13 cellular contexts compared by ENCODE assay signal in genomic region chr5:5348576-5348975, GRCh38.
DNase-seq lines count a peak whose midpoint lies in the region; ATAC-seq and TF ChIP-seq lines count a peak whose summit lies in the region.
"Had no signal": no experiment of that assay in that cellular context is flagged by ENCODE, and none has a peak within 500 bp of the region (broad histone marks: within the 10 kb centered on the region; RNA-seq: fewer than 3 reads in every experiment).

No MANE protein-coding gene starts in this region.

- no peak for ATAC-seq in activated CD8-positive, alpha-beta T cell treated with anti-CD3 and anti-CD28 coated beads, Interleukin-2, amount 10 ng/mL, durations not matched to agents 7 days and 5 days
- ATAC-seq in activated CD8-positive, alpha-beta T cell treated with anti-CD3 and anti-CD28 coated beads for 36 hours, result no peak
- ATAC-seq in mucosa of descending colon, result no peak
- ATAC-seq in GM18498 (IDR thresholded peaks at IDR 0.05; ENCODE audit: unreplicated experiment), result no peak

- CTCF ChIA-PET in activated CD8-positive, alpha-beta T cell treated with anti-CD3 and anti-CD28 coated beads, Interleukin-2, amount 10 ng/mL, durations not matched to agents 7 days and 5 days (lab: Charles Lee), result no interaction called here
- CTCF ChIA-PET in activated CD8-positive, alpha-beta T cell treated with anti-CD3 and anti-CD28 coated beads for 36 hours (lab: Charles Lee), result no interaction called here

- peak overlapping the region; percentile 32 for H3K27ac ChIP-seq in cingulate gyrus (ENCODE audit: low read depth, low read length)
- H3K27ac ChIP-seq: 22Rv1 had no signal

- peak overlapping the region; percentile 31 for H3K4me3 Mint-ChIP-seq in activated CD8-positive, alpha-beta T cell treated with anti-CD3 and anti-CD28 coated beads, Interleukin-2, amount 10 ng/mL, durations not matched to agents 7 days and 5 days
- no peak overlapping the region for H3K4me3 Mint-ChIP-seq in activated CD8-positive, alpha-beta T cell treated with anti-CD3 and anti-CD28 coated beads for 36 hours
- H3K4me3 Mint-ChIP-seq: CD4-positive, CD25-positive, alpha-beta regulatory T cell; H9 had no signal

- no peaks in the 10 kb centered on the region for H3K4me1 ChIP-seq in mucosa of descending colon (ENCODE audit: low read depth)

- intact Hi-C loops in activated CD8-positive, alpha-beta T cell treated with anti-CD3 and anti-CD28 coated beads for 36 hours (cut with micrococcal nuclease), result no loop called here
- intact Hi-C loops in mucosa of descending colon (cut with DNase I, micrococcal nuclease), result no loop called here

- no peaks in the 10 kb centered on the region for H3K36me3 ChIP-seq in mucosa of descending colon (ENCODE audit: low read depth)

- H3K9me3 Mint-ChIP-seq in activated CD8-positive, alpha-beta T cell treated with anti-CD3 and anti-CD28 coated beads, Interleukin-2, amount 10 ng/mL, durations not matched to agents 7 days and 5 days (ENCODE audit: insufficient read depth), result no peaks in the 10 kb centered on the region
- H3K9me3 Mint-ChIP-seq in activated CD8-positive, alpha-beta T cell treated with anti-CD3 and anti-CD28 coated beads for 36 hours, result no peaks in the 10 kb centered on the region
- H3K9me3 Mint-ChIP-seq: H9 had no signal

- H3K4me1 Mint-ChIP-seq in activated CD8-positive, alpha-beta T cell treated with anti-CD3 and anti-CD28 coated beads, Interleukin-2, amount 10 ng/mL, durations not matched to agents 7 days and 5 days (ENCODE audit: low read depth), result peaks cover 25% of the 10 kb centered on the region
- H3K4me1 Mint-ChIP-seq in activated CD8-positive, alpha-beta T cell treated with anti-CD3 and anti-CD28 coated beads for 36 hours (ENCODE audit: low read depth), result peaks cover 9% of the 10 kb centered on the region

- H3K4me3 ChIP-seq in mucosa of descending colon, result no peak overlapping the region

- in situ Hi-C loops in G401 (cut with HindIII; ENCODE audit: low sequenced_read_pairs), result no loop called here

- H3K27me3 Mint-ChIP-seq in activated CD8-positive, alpha-beta T cell treated with anti-CD3 and anti-CD28 coated beads, Interleukin-2, amount 10 ng/mL, durations not matched to agents 7 days and 5 days (ENCODE audit: low read depth), result no peaks in the 10 kb centered on the region
- no peaks in the 10 kb centered on the region for H3K27me3 Mint-ChIP-seq in activated CD8-positive, alpha-beta T cell treated with anti-CD3 and anti-CD28 coated beads for 36 hours
- H3K27me3 Mint-ChIP-seq: CD4-positive, CD25-positive, alpha-beta regulatory T cell had no signal

- no peak for TF ChIP-seq CTCF in activated CD8-positive, alpha-beta T cell treated with anti-CD3 and anti-CD28 coated beads for 36 hours (IDR thresholded peaks at IDR 0.05)
- TF ChIP-seq CTCF in mucosa of descending colon (IDR thresholded peaks at IDR 0.05), result no peak

- no peak for DNase-seq in activated CD8-positive, alpha-beta T cell treated with anti-CD3 and anti-CD28 coated beads, Interleukin-2, amount 10 ng/mL, durations not matched to agents 7 days and 5 days
- DNase-seq in activated CD8-positive, alpha-beta T cell treated with anti-CD3 and anti-CD28 coated beads for 36 hours, result no peak
- peak; percentile 85 for DNase-seq in G401 (ENCODE audit: low spot score)
- no peak for DNase-seq in mucosa of descending colon
- no peak for DNase-seq in NCI-H526 treated with DMSO at 0.1 percent for 48 hours (lab: John Stamatoyannopoulos, UW)
- DNase-seq: Caco-2, GDM1, IMR-90 had no signal

- H3K9me3 ChIP-seq in mucosa of descending colon, result no peaks in the 10 kb centered on the region
- H3K9me3 ChIP-seq: Caco-2 had no signal

- POLR2A ChIA-PET in activated CD8-positive, alpha-beta T cell treated with anti-CD3 and anti-CD28 coated beads, Interleukin-2, amount 10 ng/mL, durations not matched to agents 7 days and 5 days (lab: Charles Lee), result no interaction called here
- POLR2A ChIA-PET in activated CD8-positive, alpha-beta T cell treated with anti-CD3 and anti-CD28 coated beads for 36 hours (lab: Charles Lee), result no interaction called here

- peak overlapping the region; percentile 72 for H3K27ac Mint-ChIP-seq in activated CD8-positive, alpha-beta T cell treated with anti-CD3 and anti-CD28 coated beads, Interleukin-2, amount 10 ng/mL, durations not matched to agents 7 days and 5 days
- no peak overlapping the region for H3K27ac Mint-ChIP-seq in activated CD8-positive, alpha-beta T cell treated with anti-CD3 and anti-CD28 coated beads for 36 hours

- H3K36me3 Mint-ChIP-seq in activated CD8-positive, alpha-beta T cell treated with anti-CD3 and anti-CD28 coated beads, Interleukin-2, amount 10 ng/mL, durations not matched to agents 7 days and 5 days (ENCODE audit: low read depth), result no peaks in the 10 kb centered on the region
- H3K36me3 Mint-ChIP-seq in activated CD8-positive, alpha-beta T cell treated with anti-CD3 and anti-CD28 coated beads for 36 hours (ENCODE audit: low read depth), result no peaks in the 10 kb centered on the region
- H3K36me3 Mint-ChIP-seq: CD4-positive, CD25-positive, alpha-beta regulatory T cell had no signal
